11 cellular contexts compared by ENCODE assay signal in genomic region chr20:24946376-24946775, GRCh38. TPM values are rescaled to one million over a fixed set of nuclear protein-coding genes. Genes with fewer than 3 reads are reported as not detected.
DNase-seq lines count a peak whose midpoint lies in the region; ATAC-seq, FAIRE-seq and TF ChIP-seq lines count a peak whose summit lies in the region.
"Not testable (repeated sequence)": the region's sequence is repeated elsewhere in the genome, so short reads cannot be mapped to it uniquely, and the experiment has no call there.
"Had no signal": no experiment of that assay in that cellular context is flagged by ENCODE, and none has a peak within 500 bp of the region (broad histone marks: within the 10 kb centered on the region; RNA-seq: fewer than 3 reads in every experiment).

No MANE protein-coding gene starts in this region.

- H3K4me1 ChIP-seq in CD8-positive, alpha-beta memory T cell (ENCODE audit: insufficient read depth, low read length): not testable (repeated sequence)
- H3K4me1 ChIP-seq in K562 (replicated peaks in 1 of 2; ENCODE audit: control insufficient read depth in 2 of 2, insufficient read depth in 2 of 2, low read length in 2 of 2): peaks cover 0 to 12% of the 10 kb centered on the region in 2 experiments; a peak in 3 of 5 replicates

- H3K9me3 ChIP-seq in CD8-positive, alpha-beta memory T cell (ENCODE audit: low read length); K562 (replicated peaks; ENCODE audit: control insufficient read depth, insufficient read depth, low read depth, low read length): not testable (repeated sequence)

- not testable (repeated sequence) for H3K36me3 ChIP-seq in CD8-positive, alpha-beta memory T cell (ENCODE audit: insufficient read depth, low read length); K562 (ENCODE audit: control insufficient read depth, insufficient read depth, low read length)

- H4K20me1 ChIP-seq in K562 (replicated peaks; ENCODE audit: control insufficient read depth, insufficient read depth, low read length): not testable (repeated sequence)

- H3K4me1 Mint-ChIP-seq in CD8-positive, alpha-beta memory T cell: peaks cover 44 to 70% (median 51%) of the 10 kb centered on the region in 3 donors
- peaks cover 33% of the 10 kb centered on the region for H3K4me1 Mint-ChIP-seq in activated naive CD4-positive, alpha-beta T cell treated with anti-CD3 and anti-CD28 coated beads, Interleukin-2, amount 50 U/mL, for 24 hours
- peaks cover 58 to 61% of the 10 kb centered on the region in 2 donors for H3K4me1 Mint-ChIP-seq in immature natural killer cell
- peaks cover 58 to 62% of the 10 kb centered on the region in 2 donors for H3K4me1 Mint-ChIP-seq in natural killer cell treated with Interleukin-12 subunit alpha and Interleukin-12 subunit beta and Interleukin-15 and Interleukin-18, amount 100 ng/mL, for 72 hours (ENCODE audit: low read depth in 2 of 2)

- not testable (repeated sequence) for TF ChIP-seq RAD21 in K562 (CRISPR knock-in tag; conservative IDR thresholded peaks at IDR 0.05 in 1 of 2, IDR thresholded peaks at IDR 0.05 in 1 of 2)

- FAIRE-seq in K562 (lab: Jason Lieb, UNC): not testable (repeated sequence)

- DNase-seq in CD8-positive, alpha-beta memory T cell; K562 (ENCODE audit: extremely low read depth in 1 of 4, low spot score in 3 of 4); immature natural killer cell; natural killer cell treated with Interleukin-12 subunit alpha and Interleukin-12 subunit beta and Interleukin-15 and Interleukin-18, amount 100 ng/mL, for 72 hours (ENCODE audit: low spot score): not testable (repeated sequence)

- H3K27ac Mint-ChIP-seq in CD8-positive, alpha-beta memory T cell: peak overlapping the region in 6 of 8 donors; percentile 41 to 99 (median 96)
- peak overlapping the region; percentile 53 for H3K27ac Mint-ChIP-seq in activated naive CD4-positive, alpha-beta T cell treated with anti-CD3 and anti-CD28 coated beads, Interleukin-2, amount 50 U/mL, for 24 hours
- peak overlapping the region; percentile 94 to 100 (median 99) for H3K27ac Mint-ChIP-seq in immature natural killer cell
- peak overlapping the region; percentile 97 to 98 for H3K27ac Mint-ChIP-seq in natural killer cell treated with Interleukin-12 subunit alpha and Interleukin-12 subunit beta and Interleukin-15 and Interleukin-18, amount 100 ng/mL, for 72 hours

- H3K36me3 Mint-ChIP-seq in CD8-positive, alpha-beta memory T cell: peaks cover 3 to 39% (median 34%) of the 10 kb centered on the region in 3 donors
- peaks cover 12% of the 10 kb centered on the region for H3K36me3 Mint-ChIP-seq in activated naive CD4-positive, alpha-beta T cell treated with anti-CD3 and anti-CD28 coated beads, Interleukin-2, amount 50 U/mL, for 24 hours
- peaks cover 16 to 27% (median 16%) of the 10 kb centered on the region in 3 donors for H3K36me3 Mint-ChIP-seq in immature natural killer cell
- H3K36me3 Mint-ChIP-seq in natural killer cell treated with Interleukin-12 subunit alpha and Interleukin-12 subunit beta and Interleukin-15 and Interleukin-18, amount 100 ng/mL, for 72 hours: peaks cover 42% of the 10 kb centered on the region

- in situ Hi-C loops in K562 (cut with MboI): not testable (repeated sequence)

- peaks cover 6 to 28% (median 26%) of the 10 kb centered on the region in 5 donors for H3K9me3 Mint-ChIP-seq in CD8-positive, alpha-beta memory T cell
- H3K9me3 Mint-ChIP-seq in activated naive CD4-positive, alpha-beta T cell treated with anti-CD3 and anti-CD28 coated beads, Interleukin-2, amount 50 U/mL, for 24 hours: peaks cover 13% of the 10 kb centered on the region
- H3K9me3 Mint-ChIP-seq in immature natural killer cell: peaks cover 5 to 21% (median 17%) of the 10 kb centered on the region in 6 donors
- H3K9me3 Mint-ChIP-seq in natural killer cell treated with Interleukin-12 subunit alpha and Interleukin-12 subunit beta and Interleukin-15 and Interleukin-18, amount 100 ng/mL, for 72 hours: peaks cover 20% of the 10 kb centered on the region

- TF ChIP-seq CTCF in K562 (IDR thresholded peaks at IDR 0.05 in 2 of 3, conservative IDR thresholded peaks at IDR 0.05 in 1 of 3; ENCODE audit: insufficient read depth in 2 of 3, low read depth in 1 of 3, low read length in 3 of 3): not testable (repeated sequence)

- BruUV-seq in K562 (replicated peaks; lab: Mats Ljungman, UMichigan): not testable (repeated sequence)

- TF ChIP-seq EP300 in K562 (IDR thresholded peaks at IDR 0.05; ENCODE audit: low read length): not testable (repeated sequence)

- intact Hi-C loops in K562 (cut with micrococcal nuclease): not testable (repeated sequence)

- not testable (repeated sequence) for H3K9ac ChIP-seq in K562 (ENCODE audit: insufficient read depth in 1 of 2, low read depth in 2 of 2, low read length in 2 of 2)

- not testable (repeated sequence) for H3K4me3 ChIP-seq in CD8-positive, alpha-beta memory T cell (ENCODE audit: low read length); K562

- H3K27me3 Mint-ChIP-seq in CD8-positive, alpha-beta memory T cell; activated naive CD4-positive, alpha-beta T cell treated with anti-CD3 and anti-CD28 coated beads, Interleukin-2, amount 50 U/mL, for 24 hours; natural killer cell treated with Interleukin-12 subunit alpha and Interleukin-12 subunit beta and Interleukin-15 and Interleukin-18, amount 100 ng/mL, for 72 hours: not testable (repeated sequence)
- H3K27me3 Mint-ChIP-seq in immature natural killer cell (ENCODE audit: low read depth in 3 of 3): peaks cover 19 to 38% (median 30%) of the 10 kb centered on the region in 3 donors

- not testable (repeated sequence) for H3K9me1 ChIP-seq in K562 (ENCODE audit: control insufficient read depth, insufficient read depth, low read length)

- TF ChIP-seq POLR2A in K562 (conservative IDR thresholded peaks at IDR 0.05): not testable (repeated sequence)

- not testable (repeated sequence) for H3K27me3 ChIP-seq in CD8-positive, alpha-beta memory T cell (ENCODE audit: insufficient read depth, low read length, poor library complexity, severe bottlenecking); K562 (ENCODE audit: control insufficient read depth in 2 of 2, insufficient read depth in 2 of 2, low read length in 2 of 2)

- ATAC-seq in K562; natural killer cell treated with Interleukin-12 subunit alpha and Interleukin-12 subunit beta and Interleukin-15 and Interleukin-18, amount 100 ng/mL, for 72 hours: not testable (repeated sequence)

- CTCF ChIA-PET in CD8-positive, alpha-beta memory T cell (lab: Charles Lee): interaction anchor here (1.1 to 1.2 kb wide), 2 partner anchors 8 to 16 kb away, joined by 4 to 6 read pairs; no protein-coding TSS in a partner anchor
- CTCF ChIA-PET in K562 (lab: Yijun Ruan, JAX; ENCODE audit: low intra/inter-chr PET ratio): not testable (repeated sequence)

- POLR2A ChIA-PET in CD8-positive, alpha-beta memory T cell (lab: Charles Lee); K562 (lab: Yijun Ruan, JAX): not testable (repeated sequence)

- H3K27ac ChIP-seq in CD8-positive, alpha-beta memory T cell (ENCODE audit: low read depth, low read length); K562 (ENCODE audit: extremely low read depth, low read depth, low read length): not testable (repeated sequence)

- 0% methylated on average over 1 of the region's 1 CpG for WGBS in K562 (ENCODE audit: insufficient coverage, low coverage, missing lambda C conversion rate)

- H3K4me3 Mint-ChIP-seq in CD8-positive, alpha-beta memory T cell: peak overlapping the region in 1 of 7 donors; percentile 13
- not testable (repeated sequence) for H3K4me3 Mint-ChIP-seq in activated naive CD4-positive, alpha-beta T cell treated with anti-CD3 and anti-CD28 coated beads, Interleukin-2, amount 50 U/mL, for 24 hours; natural killer cell treated with Interleukin-12 subunit alpha and Interleukin-12 subunit beta and Interleukin-15 and Interleukin-18, amount 100 ng/mL, for 72 hours
- peak overlapping the region in 2 of 5 donors; percentile 62 to 96 for H3K4me3 Mint-ChIP-seq in immature natural killer cell

- not testable (repeated sequence) for H3K79me2 ChIP-seq in K562 (ENCODE audit: control insufficient read depth, insufficient read depth, low read length)

- not testable (repeated sequence) for H3K4me2 ChIP-seq in K562 (ENCODE audit: insufficient read depth, low read length)

- not testable (repeated sequence) for H2AFZ ChIP-seq in K562 (ENCODE audit: low read depth, low read length)

RNA-seq across cellular contexts. Expression of gene CST7, which starts 2.7 kb away (rescaled TPM):
- total RNA-seq in CD8-positive, alpha-beta memory T cell: 100 to 1,000 TPM; 124 to 131 TPM
- polyA plus RNA-seq in CD8-positive, alpha-beta memory T cell: 889 TPM
- total RNA-seq in K562 (2011; cell fraction: chromatin; rRNA removed; ENCODE audit: low replicate concordance): not detected in 2 replicates
- total RNA-seq in K562 (2011; cell fraction: nucleolus; rRNA removed): not detected in 2 replicates
- not detected in 2 replicates for total RNA-seq in K562 (2011; cell fraction: nucleoplasm; rRNA removed)
- not detected in 2 replicates for total RNA-seq in K562 (2014; rRNA removed)
- not detected in 2 replicates for total RNA-seq in K562 (2014; rRNA removed; fragmentation: Illumina TruSeq; extraction: Trizol)
- total RNA-seq in K562 (2015; rRNA removed; fragmentation: Illumina TruSeq; extraction: Trizol): 0.19 TPM in 1 of 2 replicates, not detected in the other
- total RNA-seq in K562 (2021): not detected in 2 replicates
- not detected in 2 replicates for polyA plus RNA-seq in K562 (2011; rRNA removed)
- 0.15 TPM in 1 of 2 replicates, not detected in the other for polyA plus RNA-seq in K562 (2011; cell fraction: cytosol; rRNA removed)
- polyA plus RNA-seq in K562 (2011; cell fraction: nucleus; rRNA removed): not detected in 2 replicates
- polyA plus RNA-seq in K562 (2012): 0.12 and 3.3 TPM in 2 replicates
- polyA plus RNA-seq in K562 (2014; fragmentation: Illumina TruSeq; extraction: Trizol): not detected in 2 replicates
- polyA plus RNA-seq in K562 (2014; fragmentation: Nextera tagmentation; extraction: Ambion mirVana): not detected
- 0.23 TPM in 1 of 2 replicates, not detected in the other for polyA plus RNA-seq in K562 (2014; rRNA removed)
- not detected in 2 replicates for polyA minus RNA-seq in K562 (2011; rRNA and poly(A)+ RNA removed)
- polyA minus RNA-seq in K562 (2011; cell fraction: cytosol; rRNA and poly(A)+ RNA removed): not detected in 2 replicates
- polyA minus RNA-seq in K562 (2011; cell fraction: nucleus; rRNA and poly(A)+ RNA removed): not detected in 2 replicates
- polyA plus RNA-seq in immature natural killer cell: 1,000 to 10,000 TPM; 2,262 to 2,521 (median 2,438) TPM
- 100 to 1,000 TPM in 1 of 2 donors, 10 to 100 TPM in 1; 77.8 to 129 TPM for total RNA-seq in natural killer cell treated with Interleukin-12 subunit alpha and Interleukin-12 subunit beta and Interleukin-15 and Interleukin-18, amount 100 ng/mL, for 72 hours
- total RNA-seq: A172, Daoy, G401, GM12878 had no signal
- polyA plus RNA-seq: A549, BJ had no signal

RNA-seq across cellular contexts. Expression of gene APMAP, which starts 46.2 kb away (rescaled TPM):
- total RNA-seq in CD8-positive, alpha-beta memory T cell: 10 to 100 TPM; 82.5 to 83.6 TPM
- polyA plus RNA-seq in CD8-positive, alpha-beta memory T cell: 228 TPM
- 15.3 and 15.5 TPM in 2 replicates for total RNA-seq in K562 (2011; cell fraction: chromatin; rRNA removed; ENCODE audit: low replicate concordance)
- 18.6 and 20.5 TPM in 2 replicates for total RNA-seq in K562 (2011; cell fraction: nucleolus; rRNA removed)
- 20.0 and 22.3 TPM in 2 replicates for total RNA-seq in K562 (2011; cell fraction: nucleoplasm; rRNA removed)
- total RNA-seq in K562 (2014; rRNA removed) (14.4 and 16.5 TPM in 2 replicates), K562 (2014; rRNA removed; fragmentation: Illumina TruSeq; extraction: Trizol) (13.0 and 14.1 TPM in 2 replicates), K562 (2015; rRNA removed; fragmentation: Illumina TruSeq; extraction: Trizol) (14.8 and 15.2 TPM in 2 replicates), K562 (2021) (15.9 and 17.8 TPM in 2 replicates)
- polyA plus RNA-seq in K562 (2011; rRNA removed) (13.6 and 18.0 TPM in 2 replicates), K562 (2014; fragmentation: Illumina TruSeq; extraction: Trizol) (14.9 and 15.3 TPM in 2 replicates), K562 (2014; fragmentation: Nextera tagmentation; extraction: Ambion mirVana) (1 to 10 TPM; 6.7 to 8.8 TPM), K562 (2014; rRNA removed) (18.2 and 21.8 TPM in 2 replicates), immature natural killer cell (1,000 to 10,000 TPM in 1 of 3 donors, 100 to 1,000 TPM in 2; 649 to 1,111 (median 667) TPM)
- 11.5 and 20.7 TPM in 2 replicates for polyA plus RNA-seq in K562 (2011; cell fraction: cytosol; rRNA removed)
- 12.6 and 16.2 TPM in 2 replicates for polyA plus RNA-seq in K562 (2011; cell fraction: nucleus; rRNA removed)
- 15.7 and 16.1 TPM in 2 replicates for polyA plus RNA-seq in K562 (2012)
- polyA minus RNA-seq in K562 (2011; rRNA and poly(A)+ RNA removed): 8.4 and 13.1 TPM in 2 replicates
- 5.2 and 8.2 TPM in 2 replicates for polyA minus RNA-seq in K562 (2011; cell fraction: cytosol; rRNA and poly(A)+ RNA removed)
- 4.7 and 7.4 TPM in 2 replicates for polyA minus RNA-seq in K562 (2011; cell fraction: nucleus; rRNA and poly(A)+ RNA removed)
- total RNA-seq in natural killer cell treated with Interleukin-12 subunit alpha and Interleukin-12 subunit beta and Interleukin-15 and Interleukin-18, amount 100 ng/mL, for 72 hours: 100 to 1,000 TPM; 109 to 206 TPM

Comparison
In these comparisons a context has a peak if more than half of its experiments do, and no peak if none do; other contexts are left out.
1. RNA of gene CST7, which starts 2.7 kb away (total RNA-seq): 124 to 131 TPM in CD8-positive, alpha-beta memory T cell and 77.8 to 129 TPM in natural killer cell treated with Interleukin-12 subunit alpha and Interleukin-12 subunit beta and Interleukin-15 and Interleukin-18, amount 100 ng/mL, for 72 hours; 0.19 TPM in K562; every median in the first group is over 10 times any median in the second.
2. Peak in every context shown above with its lines, with median percentiles within 50 percentile points of each other: H3K27ac Mint-ChIP-seq.